13 cellular contexts compared by ENCODE assay signal in genomic region chr5:159061834-159062530, GRCh38. TPM values are rescaled to one million over a fixed set of nuclear protein-coding genes. Genes with fewer than 3 reads are reported as not detected.
DNase-seq lines count a peak whose midpoint lies in the region; ATAC-seq and TF ChIP-seq lines count a peak whose summit lies in the region.
"Had no signal": no experiment of that assay in that cellular context is flagged by ENCODE, and none has a peak within 500 bp of the region (broad histone marks: within the 10 kb centered on the region; RNA-seq: fewer than 3 reads in every experiment).

No MANE protein-coding gene starts in this region.

- no peaks in the 10 kb centered on the region for H3K79me2 ChIP-seq in GM23248 (ENCODE audit: insufficient read depth)

- H3K9me3 ChIP-seq in GM23248 (ENCODE audit: low read depth) (no peaks in the 10 kb centered on the region), spleen (no peaks in the 10 kb centered on the region)
- H3K9me3 ChIP-seq: neutrophil had no signal

- WGBS in GM23248 (ENCODE audit: low coverage in 1 of 2, low lambda C conversion rate in 2 of 2, missing lambda C conversion rate in 2 of 2), 2 experiments: 15 to 24% methylated on average over 8 of the region's 8 CpGs
- WGBS in spleen, 5 donors: 37 to 58% (median 47%) methylated on average over 8 of the region's 8 CpGs

- no peaks in the 10 kb centered on the region for H3K9me2 ChIP-seq in GM23248 (ENCODE audit: insufficient read depth)

- H3K36me3 ChIP-seq in GM23248 (ENCODE audit: low read depth): no peaks in the 10 kb centered on the region
- H3K36me3 ChIP-seq in spleen: no peaks in the 10 kb centered on the region
- H3K36me3 ChIP-seq: neutrophil had no signal

- peaks cover 47% of the 10 kb centered on the region for H3K27me3 Mint-ChIP-seq in brain

- H3K27ac ChIP-seq in GM23248 (peak overlapping the region; percentile 85), spleen (peak overlapping the region in 7 of 8 donors; percentile 31 to 67 (median 53))
- H3K27ac ChIP-seq: neutrophil had no signal

- in situ Hi-C loops in GM23248 (cut with MboI): no loop called here

- no peaks in the 10 kb centered on the region for H4K20me1 ChIP-seq in GM23248 (ENCODE audit: insufficient read depth)

- H3K36me3 Mint-ChIP-seq in brain: no peaks in the 10 kb centered on the region

- no peaks in the 10 kb centered on the region for H3K9me3 Mint-ChIP-seq in brain

- no peak for ATAC-seq in GM18520 (IDR thresholded peaks at IDR 0.05; ENCODE audit: unreplicated experiment)

- peaks cover 51% of the 10 kb centered on the region for H3K4me1 ChIP-seq in GM23248 (ENCODE audit: insufficient read depth)
- H3K4me1 ChIP-seq in spleen: peaks cover 0 to 34% (median 12%) of the 10 kb centered on the region in 6 donors

- peak; percentile 46 for DNase-seq in GM23248
- peak; percentile 19 for DNase-seq in iPS-NIHi7 (ENCODE audit: extremely low spot score)
- no peak for DNase-seq in spleen
- DNase-seq in NCI-H446 (lab: John Stamatoyannopoulos, UW): no peak
- no peak for DNase-seq in NCI-H748 (lab: John Stamatoyannopoulos, UW; ENCODE audit: unreplicated experiment)
- no peak for DNase-seq in activated CD4-positive, alpha-beta T cell treated with anti-CD3 and anti-CD28 coated beads for 4 hours
- DNase-seq: amygdala, DMS79, SIG-M5 had no signal

- peaks cover 73% of the 10 kb centered on the region for H3K4me1 Mint-ChIP-seq in brain

- no peaks in the 10 kb centered on the region for H3K27me3 ChIP-seq in GM23248 (replicated peaks; ENCODE audit: insufficient read depth)
- H3K27me3 ChIP-seq in spleen (replicated peaks in 1 of 7): no peaks in the 10 kb centered on the region

- peaks cover 55% of the 10 kb centered on the region for H3F3A ChIP-seq in GM23248 (ENCODE audit: insufficient read depth)

- H3K4me3 Mint-ChIP-seq in brain: peak overlapping the region in 4 of 5 experiments; percentile 62 to 80 (median 67)

- peak overlapping the region; percentile 78 for H3K9ac ChIP-seq in GM23248

- H3K27ac Mint-ChIP-seq in brain: peak overlapping the region in 3 of 5 experiments; percentile 56 to 94 (median 87)

- H2AFZ ChIP-seq in GM23248: peak overlapping the region; percentile 77

- TF ChIP-seq CTCF in brain (conservative IDR thresholded peaks at IDR 0.05) (no peak), spleen (IDR thresholded peaks at IDR 0.05 in 8 of 11, conservative IDR thresholded peaks at IDR 0.05 in 3 of 11) (no peak)

- intact Hi-C loops in spleen (cut with DNase I; ENCODE audit: low total_unique reads): no loop called here

- H3K4me3 ChIP-seq in GM23248: peak overlapping the region; percentile 65
- peak overlapping the region in 1 of 8 donors; percentile 20 for H3K4me3 ChIP-seq in spleen

- TF ChIP-seq POLR2A in spleen (IDR thresholded peaks at IDR 0.05): no peak

- H3K4me2 ChIP-seq in GM23248 (ENCODE audit: unreplicated experiment): peak overlapping the region; percentile 79

RNA-seq across cellular contexts. Expression of gene EBF1, which starts 37.7 kb away (rescaled TPM):
- 9.7 and 16.7 TPM in 2 replicates for total RNA-seq in GM23248 (2014; rRNA removed; shearing (Covaris generic))
- 27.5 and 32.1 TPM in 2 replicates for polyA plus RNA-seq in GM23248 (2016; fragmentation: Nextera tagmentation; extraction: Ambion mirVana)
- polyA plus RNA-seq in brain (ENCODE audit: insufficient read depth, low read depth, low replicate concordance): 9.7 TPM
- 10 to 100 TPM; 19.6 to 56.2 (median 34.8) TPM for total RNA-seq in spleen
- 1 to 10 TPM; 6.8 to 8.8 (median 7.9) TPM for polyA plus RNA-seq in spleen
- total RNA-seq: activated CD8-positive, alpha-beta memory T cell treated with anti-CD3 and anti-CD28 coated beads for 36 hours had no signal

Comparison
In these comparisons a context has a peak if more than half of its experiments do, and no peak if none do; other contexts are left out.
1. DNase-seq: peak in GM23248 (single experiment) and iPS-NIHi7 (single experiment); none in spleen (single experiment), NCI-H446 (0 of 2), NCI-H748 (single experiment) and activated CD4-positive, alpha-beta T cell treated with anti-CD3 and anti-CD28 coated beads for 4 hours (0 of 2).